ENCODE assay signal across 20 cellular contexts in genomic region chr2:59756145-59756544, GRCh38.
"Had no signal": no experiment of that assay in that cellular context is flagged by ENCODE, and none has a peak within 500 bp of the region (broad histone marks: within the 10 kb centered on the region; RNA-seq: fewer than 3 reads in every experiment).

No MANE protein-coding gene starts in this region.

- DNase-seq: cortex of kidney; effector memory CD8-positive, alpha-beta T cell; erythroblast; esophagus squamous epithelium; foreskin melanocyte; left lung; mesenchymal stem cell; naive thymus-derived CD4-positive, alpha-beta T cell; nephron progenitor cell; nucleus accumbens; psoas muscle; right cardiac atrium; stimulated activated CD4-positive, alpha-beta T cell treated with anti-CD3 and anti-CD28 coated beads, Interleukin-15, amount 100 ng/mL, for 24 hours; stimulated activated CD4-positive, alpha-beta T cell treated with anti-CD3 and anti-CD28 coated beads, Interleukin-2, amount 100 ng/mL, for 48 hours; stimulated activated naive CD4-positive, alpha-beta T cell; stimulated activated naive CD8-positive, alpha-beta T cell treated with anti-CD3 and anti-CD28 coated beads, Interleukin-15, amount 100 ng/mL, for 72 hours; trophoblast cell had no signal

- H3K27ac ChIP-seq: esophagus squamous epithelium, left lung, psoas muscle, skin epidermis, suprapubic skin, vagina had no signal

- H3K9me3 ChIP-seq: esophagus squamous epithelium, left lung, psoas muscle, suprapubic skin, vagina had no signal

- H3K27me3 ChIP-seq: esophagus squamous epithelium, left lung, suprapubic skin, vagina had no signal

- H3K4me3 ChIP-seq: esophagus squamous epithelium, left lung, psoas muscle, skin epidermis, suprapubic skin, vagina had no signal

- ATAC-seq: effector memory CD8-positive, alpha-beta T cell; left lung; naive thymus-derived CD4-positive, alpha-beta T cell; psoas muscle; right cardiac atrium; stimulated activated naive CD8-positive, alpha-beta T cell treated with anti-CD3 and anti-CD28 coated beads, Interleukin-15, amount 100 ng/mL, for 72 hours had no signal

- H3K4me1 ChIP-seq: esophagus squamous epithelium, left lung, psoas muscle, suprapubic skin, vagina had no signal

- H3K36me3 ChIP-seq: esophagus squamous epithelium, left lung, suprapubic skin, vagina had no signal
